Comparison of ENCODE assay signal across 19 cellular contexts in the genomic region with DNA sequence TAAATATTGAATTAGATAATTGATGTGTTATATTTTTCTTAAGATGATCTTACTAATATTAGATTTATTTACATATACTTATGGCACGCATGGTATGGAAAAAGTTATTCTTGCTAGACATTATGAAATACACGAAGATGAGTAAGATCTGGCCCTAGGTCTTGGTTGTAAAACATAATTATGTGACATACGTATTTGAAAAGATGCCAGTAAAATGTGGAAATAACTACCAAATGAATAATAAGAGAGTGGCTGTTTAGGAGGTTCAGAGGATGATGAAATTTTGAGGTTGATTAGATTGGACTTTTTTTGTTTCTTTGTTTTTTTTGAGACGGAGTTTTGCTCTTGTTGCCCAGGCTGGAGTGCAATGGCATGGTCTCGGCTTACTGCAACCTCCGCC. TPM values are rescaled to one million over a fixed set of nuclear protein-coding genes. Genes with fewer than 3 reads are reported as not detected.
DNase-seq lines count a peak whose midpoint lies in the region; ATAC-seq, FAIRE-seq and TF ChIP-seq lines count a peak whose summit lies in the region.
"Had no signal": no experiment of that assay in that cellular context is flagged by ENCODE, and none has a peak within 500 bp of the region (broad histone marks: within the 10 kb centered on the region; RNA-seq: fewer than 3 reads in every experiment).

No MANE protein-coding gene starts in this region.

- no peak overlapping the region for H2AK5ac ChIP-seq in mesenchymal stem cell (ENCODE audit: low read length, severe bottlenecking)

- no peak overlapping the region for H3K18ac ChIP-seq in mesenchymal stem cell (ENCODE audit: low read depth in 1 of 2, low read length in 2 of 2)

- no peak overlapping the region for H2AFZ ChIP-seq in mammary epithelial cell (ENCODE audit: low read depth, low read length)
- H2AFZ ChIP-seq in mesenchymal stem cell (ENCODE audit: low read depth, low read length) = no peak overlapping the region

- no peak for TF ChIP-seq CTCF in mammary epithelial cell (conservative IDR thresholded peaks at IDR 0.05 in 1 of 2, IDR thresholded peaks at IDR 0.05 in 1 of 2; ENCODE audit: extremely low read depth in 1 of 2, insufficient read depth in 1 of 2, low read depth in 1 of 2, low read length in 2 of 2)
- TF ChIP-seq CTCF in esophagus squamous epithelium (IDR thresholded peaks at IDR 0.05) = no peak

- DNase-seq in CD1c-positive myeloid dendritic cell (ENCODE audit: extremely low spot score) (peak; percentile 24), NCI-H226 (peak; percentile 68), mammary epithelial cell (peak; percentile 89), mesenchymal stem cell (peak; percentile 24), esophagus squamous epithelium (lab: John Stamatoyannopoulos, UW) (no peak), H54 (ENCODE audit: insufficient read length, low spot score) (no peak)
- DNase-seq: activated CD8-positive, alpha-beta memory T cell treated with anti-CD3 and anti-CD28 coated beads, Interleukin-2, amount 50 U/mL, for 48 hours; CD4-positive, alpha-beta memory T cell; left ventricle myocardium inferior; NCI-H1048; NCI-H2171; stimulated activated CD4-positive, alpha-beta T cell treated with anti-CD3 and anti-CD28 coated beads, Interleukin-2, amount 100 ng/mL, for 48 hours; T-helper 1 cell; tibial artery had no signal

- ATAC-seq in HG03135 (IDR thresholded peaks at IDR 0.05; ENCODE audit: unreplicated experiment) = no peak
- no peak for ATAC-seq in HG02678 (IDR thresholded peaks at IDR 0.05; ENCODE audit: unreplicated experiment)
- ATAC-seq: activated CD4-positive, CD25-positive, alpha-beta regulatory T cell treated with anti-CD3 and anti-CD28 coated beads, Interleukin-2, amount 50 U/mL, for 24 hours had no signal

- H3K36me3 ChIP-seq in mammary epithelial cell (ENCODE audit: insufficient read depth, low read length) (no peaks in the 10 kb centered on the region), mesenchymal stem cell (ENCODE audit: control insufficient read depth in 1 of 2, insufficient read depth in 2 of 2, low read depth in 1 of 2, low read length in 2 of 2) (no peaks in the 10 kb centered on the region), esophagus squamous epithelium (no peaks in the 10 kb centered on the region)
- H3K36me3 ChIP-seq: left ventricle myocardium inferior, right atrium auricular region had no signal

- H2BK5ac ChIP-seq in mesenchymal stem cell (ENCODE audit: low read depth, low read length, poor library complexity, severe bottlenecking) = no peak overlapping the region

- no peak overlapping the region for H2BK12ac ChIP-seq in mesenchymal stem cell (ENCODE audit: low read length in 2 of 2)

- CTCF ChIA-PET in mammary epithelial cell (lab: Charles Lee; ENCODE audit: low non-redundant PET) = no interaction called here

- H3K4me2 ChIP-seq in mammary epithelial cell (ENCODE audit: insufficient read depth, low read depth, low read length) (peak overlapping the region; percentile 23), mesenchymal stem cell (ENCODE audit: low read length, poor library complexity, severe bottlenecking) (no peak overlapping the region)

- TF ChIP-seq POLR2A in esophagus squamous epithelium (IDR thresholded peaks at IDR 0.05) (no peak), H54 (IDR thresholded peaks at IDR 0.05; ENCODE audit: low read depth, low read length) (no peak)

- H3K9me3 ChIP-seq in mammary epithelial cell (replicated peaks; ENCODE audit: insufficient read depth, low read length) (no peaks in the 10 kb centered on the region), mesenchymal stem cell (ENCODE audit: control insufficient read depth, low read length) (no peaks in the 10 kb centered on the region), esophagus squamous epithelium (no peaks in the 10 kb centered on the region)
- H3K9me3 ChIP-seq: left ventricle myocardium inferior, right atrium auricular region, tibial artery had no signal

- no peak for FAIRE-seq in H54 (lab: Jason Lieb, UNC)
- FAIRE-seq: endothelial cell of umbilical vein had no signal

- intact Hi-C loops in mammary epithelial cell (cut with micrococcal nuclease) = loop anchor here (2.0 kb wide), 1 partner anchor 42 kb away; a partner anchor contains a TSS
- intact Hi-C loops in esophagus squamous epithelium (cut with DNase I) = no loop called here

- H3K14ac ChIP-seq in mesenchymal stem cell (ENCODE audit: low read length in 2 of 2) = no peak overlapping the region

- H3K4ac ChIP-seq in mesenchymal stem cell (ENCODE audit: low read depth in 1 of 2, low read length in 2 of 2) = no peak overlapping the region

- no peak overlapping the region for H3K9ac ChIP-seq in mammary epithelial cell (ENCODE audit: insufficient read depth, low read length)
- no peak overlapping the region for H3K9ac ChIP-seq in mesenchymal stem cell (ENCODE audit: low read length)

- in situ Hi-C loops in mammary epithelial cell (cut with MboI; ENCODE audit: low sequenced_read_pairs in 2 of 2) = no loop called here

- no peaks in the 10 kb centered on the region for H3K79me1 ChIP-seq in mesenchymal stem cell (replicated peaks; ENCODE audit: low read length, poor library complexity, severe bottlenecking)

- no peak overlapping the region for H3K27ac ChIP-seq in mammary epithelial cell (ENCODE audit: insufficient read depth, low read depth, low read length)
- no peak overlapping the region for H3K27ac ChIP-seq in mesenchymal stem cell (ENCODE audit: low read length, poor library complexity, severe bottlenecking)
- no peak overlapping the region for H3K27ac ChIP-seq in esophagus squamous epithelium
- H3K27ac ChIP-seq: left ventricle myocardium inferior, right atrium auricular region, tibial artery had no signal

- BruUV-seq in mammary epithelial cell (replicated peaks; lab: Mats Ljungman, UMichigan) = no TSS peak

- H4K91ac ChIP-seq in mesenchymal stem cell (ENCODE audit: low read length) = no peak overlapping the region

- H4K20me1 ChIP-seq in mammary epithelial cell (ENCODE audit: insufficient read depth, low read length) = no peaks in the 10 kb centered on the region

- H3K23ac ChIP-seq in mesenchymal stem cell (ENCODE audit: low read length in 2 of 2) = no peak overlapping the region

- H3K4me3 ChIP-seq in mammary epithelial cell (replicated peaks in 1 of 3; ENCODE audit: insufficient read depth in 1 of 3, low read depth in 2 of 3, low read length in 3 of 3) (no peak overlapping the region), mesenchymal stem cell (ENCODE audit: insufficient read depth in 1 of 2, low read depth in 1 of 2, low read length in 2 of 2) (no peak overlapping the region), esophagus squamous epithelium (no peak overlapping the region)
- H3K4me3 ChIP-seq: left ventricle myocardium inferior, right atrium auricular region, tibial artery had no signal

- WGBS in mammary epithelial cell (ENCODE audit: low coverage, missing lambda C conversion rate) = 17% methylated on average over 6 of the region's 6 CpGs
- 98% methylated on average over 6 of the region's 6 CpGs for WGBS in mesenchymal stem cell
- 56 to 67% methylated on average over 6 of the region's 6 CpGs for WGBS in esophagus squamous epithelium, 2 donors

- dilution Hi-C loops in mammary epithelial cell (cut with HindIII; ENCODE audit: low sequenced_read_pairs) = no loop called here

- H2BK15ac ChIP-seq in mesenchymal stem cell (ENCODE audit: low read depth, poor library complexity, severe bottlenecking) = no peak overlapping the region

- no peaks in the 10 kb centered on the region for H3K27me3 ChIP-seq in mammary epithelial cell (ENCODE audit: insufficient read depth, low read length)
- H3K27me3 ChIP-seq in mesenchymal stem cell (ENCODE audit: control insufficient read depth in 1 of 2, insufficient read depth in 1 of 2, low read length in 2 of 2) = no peaks in the 10 kb centered on the region
- H3K27me3 ChIP-seq in esophagus squamous epithelium = no peaks in the 10 kb centered on the region
- H3K27me3 ChIP-seq: right atrium auricular region, tibial artery had no signal

- H2BK120ac ChIP-seq in mesenchymal stem cell (ENCODE audit: low read depth, low read length) = no peak overlapping the region

- no peaks in the 10 kb centered on the region for H3K4me1 ChIP-seq in mammary epithelial cell (ENCODE audit: insufficient read depth, low read length)
- H3K4me1 ChIP-seq in mesenchymal stem cell (ENCODE audit: control insufficient read depth, insufficient read depth, low read depth, low read length) = no peaks in the 10 kb centered on the region
- H3K4me1 ChIP-seq in esophagus squamous epithelium = no peaks in the 10 kb centered on the region
- H3K4me1 ChIP-seq: left ventricle myocardium inferior, right atrium auricular region, tibial artery had no signal

- H3K79me2 ChIP-seq in mammary epithelial cell (ENCODE audit: insufficient read depth, low read length) = no peaks in the 10 kb centered on the region

- H4K8ac ChIP-seq in mesenchymal stem cell (ENCODE audit: low read length) = no peak overlapping the region

RNA-seq across cellular contexts. Expression of a gene that starts 41.4 kb away (rescaled TPM):
- total RNA-seq in mammary epithelial cell (1 to 10 TPM; 8.3 to 9.0 TPM), esophagus squamous epithelium (1 to 10 TPM; 4.4 to 6.8 (median 5.6) TPM)
- 3.6 TPM for polyA plus RNA-seq in mammary epithelial cell
- polyA minus RNA-seq in mammary epithelial cell = 5.9 TPM
- polyA plus RNA-seq in mesenchymal stem cell (2013, experiment 1 of 2) = 1.3 TPM
- polyA plus RNA-seq in mesenchymal stem cell (2013, experiment 2 of 2) = 1.5 TPM

RNA-seq across cellular contexts. Expression of a gene that starts 42.8 kb away (rescaled TPM):
- 10 to 100 TPM; 21.0 to 62.8 TPM for total RNA-seq in mammary epithelial cell
- polyA plus RNA-seq in mammary epithelial cell = 40.1 TPM
- not detected for polyA minus RNA-seq in mammary epithelial cell
- 107 TPM for polyA plus RNA-seq in mesenchymal stem cell (2013, experiment 1 of 2)
- 106 TPM for polyA plus RNA-seq in mesenchymal stem cell (2013, experiment 2 of 2)
- 10 to 100 TPM; 28.8 to 44.9 (median 37.9) TPM for total RNA-seq in esophagus squamous epithelium

Comparison
In these comparisons a context has a peak if more than half of its experiments do, and no peak if none do; other contexts are left out.
1. DNase-seq: peak in CD1c-positive myeloid dendritic cell (single experiment), NCI-H226 (single experiment), mammary epithelial cell (single experiment) and mesenchymal stem cell (single experiment); none in esophagus squamous epithelium (single experiment) and H54 (single experiment).